In genomic region chr16:22098538-22099255, GRCh38 we compare ENCODE assay signal across 1 cellular context.
TF ChIP-seq lines count a peak whose summit lies in the region.

No MANE protein-coding gene starts in this region.

TF ChIP-seq in HepG2, 621 proteins besides CTCF, POLR2A, EP300 and RAD21 (continued from another document):
- TF ChIP-seq ZNF800 (CRISPR knock-in tag; IDR thresholded peaks at IDR 0.05), result no peak
- no peak for TF ChIP-seq SIN3A (IDR thresholded peaks at IDR 0.05; ENCODE audit: borderline replicate concordance, low read depth, low read length)
- no peak for TF ChIP-seq MAFK (conservative IDR thresholded peaks at IDR 0.05 in 1 of 2, IDR thresholded peaks at IDR 0.05 in 1 of 2; ENCODE audit: low read length in 2 of 2)
- TF ChIP-seq POGZ (CRISPR knock-in tag; IDR thresholded peaks at IDR 0.05), result 0 out of 2 replicates have a peak, but pooled peaks have one; percentile 34
- no peak for TF ChIP-seq HNF1A (IDR thresholded peaks at IDR 0.05; ENCODE audit: low read depth)
- no peak for TF ChIP-seq HNF1A (CRISPR knock-in tag; IDR thresholded peaks at IDR 0.05; ENCODE audit: borderline replicate concordance)
- TF ChIP-seq ZNF652 (CRISPR knock-in tag; IDR thresholded peaks at IDR 0.05; ENCODE audit: borderline replicate concordance, low read depth), result peak; percentile 14; the same call in 1 of the 2 replicates
- no peak for TF ChIP-seq JUNB (CRISPR knock-in tag; IDR thresholded peaks at IDR 0.05; ENCODE audit: borderline replicate concordance)
- TF ChIP-seq ARID3A (IDR thresholded peaks at IDR 0.05; ENCODE audit: low read depth, low read length), result 0 out of 2 replicates have a peak, but pooled peaks have one; percentile 18
- peak; percentile 43; the same call in 1 of the 2 replicates for TF ChIP-seq PATZ1 (CRISPR knock-in tag; IDR thresholded peaks at IDR 0.05)
- TF ChIP-seq ZNF850 (CRISPR knock-in tag; conservative IDR thresholded peaks at IDR 0.05), result no peak
- TF ChIP-seq KLF6 (CRISPR knock-in tag; IDR thresholded peaks at IDR 0.05), result 0 out of 2 replicates have a peak, but pooled peaks have one; percentile 22
- no peak for TF ChIP-seq E2F2 (CRISPR knock-in tag; IDR thresholded peaks at IDR 0.05; ENCODE audit: borderline replicate concordance)
- TF ChIP-seq SOX13 (IDR thresholded peaks at IDR 0.05), result no peak
- peak in 1 of 2 experiments; percentile 27; a peak in 1 of 4 replicates for TF ChIP-seq SOX13 (CRISPR knock-in tag; conservative IDR thresholded peaks at IDR 0.05 in 1 of 2, IDR thresholded peaks at IDR 0.05 in 1 of 2)
- TF ChIP-seq IRF2 (CRISPR knock-in tag; IDR thresholded peaks at IDR 0.05), result peak; percentile 59
- TF ChIP-seq ZNF3 (CRISPR knock-in tag; IDR thresholded peaks at IDR 0.05), result no peak
- TF ChIP-seq ZNF687 (CRISPR knock-in tag; IDR thresholded peaks at IDR 0.05), result no peak
- peak; percentile 53; the same call in 1 of the 2 replicates for TF ChIP-seq ZBTB20 (CRISPR knock-in tag; IDR thresholded peaks at IDR 0.05; ENCODE audit: borderline replicate concordance, low read depth)
- TF ChIP-seq SAFB2 (CRISPR knock-in tag; IDR thresholded peaks at IDR 0.05; ENCODE audit: borderline replicate concordance, low read depth), result no peak
